Comparison of ENCODE assay signal across 8 cellular contexts in genomic region chr1:153422450-153423068, GRCh38.
A peak's percentile ranks its signal among the peaks of the same experiment; 100 is the strongest.
DNase-seq lines count a peak whose midpoint lies in the region; ATAC-seq and TF ChIP-seq lines count a peak whose summit lies in the region.
"Had no signal": no experiment of that assay in that cellular context is flagged by ENCODE, and none has a peak within 500 bp of the region (broad histone marks: within the 10 kb centered on the region; RNA-seq: fewer than 3 reads in every experiment).

No MANE protein-coding gene starts in this region.

- H3K27ac ChIP-seq in HL-60 (replicated peaks): no peak overlapping the region

- no peak overlapping the region for H3K4me3 Mint-ChIP-seq in activated naive CD8-positive, alpha-beta T cell treated with anti-CD3 and anti-CD28 coated beads, Interleukin-2, amount 50 U/mL, for 24 hours

- H3K27ac Mint-ChIP-seq in activated naive CD8-positive, alpha-beta T cell treated with anti-CD3 and anti-CD28 coated beads, Interleukin-2, amount 50 U/mL, for 24 hours: no peak overlapping the region
- H3K27ac Mint-ChIP-seq: activated naive CD4-positive, alpha-beta T cell treated with anti-CD3 and anti-CD28 coated beads, Interleukin-2, amount 50 U/mL, for 72 hours had no signal

- H3K4me1 Mint-ChIP-seq in activated naive CD8-positive, alpha-beta T cell treated with anti-CD3 and anti-CD28 coated beads, Interleukin-2, amount 50 U/mL, for 24 hours: no peaks in the 10 kb centered on the region

- H3K27me3 ChIP-seq in HL-60 (ENCODE audit: insufficient read depth, poor library complexity, severe bottlenecking): no peaks in the 10 kb centered on the region

- H3K9me3 Mint-ChIP-seq in activated naive CD8-positive, alpha-beta T cell treated with anti-CD3 and anti-CD28 coated beads, Interleukin-2, amount 50 U/mL, for 24 hours: no peaks in the 10 kb centered on the region

- ATAC-seq in activated naive CD8-positive, alpha-beta T cell treated with anti-CD3 and anti-CD28 coated beads, Interleukin-2, amount 50 U/mL, for 24 hours: no peak
- ATAC-seq: activated naive CD4-positive, alpha-beta T cell treated with anti-CD3 and anti-CD28 coated beads, Interleukin-2, amount 50 U/mL, for 72 hours had no signal

- no peaks in the 10 kb centered on the region for H3K36me3 Mint-ChIP-seq in activated naive CD8-positive, alpha-beta T cell treated with anti-CD3 and anti-CD28 coated beads, Interleukin-2, amount 50 U/mL, for 24 hours (ENCODE audit: low read depth)
- H3K36me3 Mint-ChIP-seq: activated naive CD4-positive, alpha-beta T cell treated with anti-CD3 and anti-CD28 coated beads, Interleukin-2, amount 50 U/mL, for 72 hours had no signal

- H3K27me3 Mint-ChIP-seq in activated naive CD8-positive, alpha-beta T cell treated with anti-CD3 and anti-CD28 coated beads, Interleukin-2, amount 50 U/mL, for 24 hours: peaks cover 32% of the 10 kb centered on the region

- DNase-seq in HL-60 (ENCODE audit: low read depth in 1 of 2, low spot score in 1 of 2) (peak; percentile 34 to 57), SW480 (ENCODE audit: low spot score) (peak; percentile 48), hypothalamus (lab: John Stamatoyannopoulos, UW) (peak in 31 of 51 donors; percentile 1 to 61 (median 13)), middle frontal gyrus (ENCODE audit: extremely low spot score, low spot score) (no peak), SW 1271 (lab: John Stamatoyannopoulos, UW) (no peak)
- DNase-seq in activated naive CD8-positive, alpha-beta T cell treated with anti-CD3 and anti-CD28 coated beads, Interleukin-2, amount 50 U/mL, for 24 hours: peak; percentile 74
- DNase-seq in stimulated activated CD4-positive, alpha-beta T cell treated with anti-CD3 and anti-CD28 coated beads, Interleukin-15, amount 100 ng/mL, for 24 hours: peak; percentile 74

- no peak overlapping the region for H3K4me3 ChIP-seq in HL-60 (replicated peaks; ENCODE audit: insufficient read depth, low read length)

- no peak for TF ChIP-seq CTCF in HL-60 (IDR thresholded peaks at IDR 0.05; ENCODE audit: insufficient read depth, low read length)

Comparison
In these comparisons a context has a peak if more than half of its experiments do, and no peak if none do; other contexts are left out.
1. DNase-seq: peak in HL-60 (2 of 2), SW480 (single experiment), activated naive CD8-positive, alpha-beta T cell treated with anti-CD3 and anti-CD28 coated beads, Interleukin-2, amount 50 U/mL, for 24 hours (single experiment), hypothalamus (31 of 51) and stimulated activated CD4-positive, alpha-beta T cell treated with anti-CD3 and anti-CD28 coated beads, Interleukin-15, amount 100 ng/mL, for 24 hours (single experiment); none in middle frontal gyrus (single experiment) and SW 1271 (0 of 2).